21 cellular contexts compared by ENCODE assay signal in genomic region chr6:25371037-25371347, GRCh38.
DNase-seq lines count a peak whose midpoint lies in the region; ATAC-seq, FAIRE-seq and TF ChIP-seq lines count a peak whose summit lies in the region.
"Had no signal": no experiment of that assay in that cellular context is flagged by ENCODE, and none has a peak within 500 bp of the region (broad histone marks: within the 10 kb centered on the region; RNA-seq: fewer than 3 reads in every experiment).

No MANE protein-coding gene starts in this region.

- H3K9me2 ChIP-seq in MM.1S (replicated peaks; ENCODE audit: insufficient read depth, low read length), result no peaks in the 10 kb centered on the region

- FAIRE-seq in frontal cortex (lab: Jason Lieb, UNC), result no peak
- FAIRE-seq: A204.1, small intestine had no signal

- H2AFZ ChIP-seq in MM.1S (ENCODE audit: low read length), result no peak overlapping the region
- H2AFZ ChIP-seq: neural progenitor cell, parathyroid adenoma had no signal

- H4K20me1 ChIP-seq in MM.1S (ENCODE audit: insufficient read depth, low read length), result no peaks in the 10 kb centered on the region

- no peaks in the 10 kb centered on the region for H3K27me3 Mint-ChIP-seq in activated CD4-positive, alpha-beta T cell treated with anti-CD3 and anti-CD28 coated beads for 36 hours
- peaks cover 4% of the 10 kb centered on the region for H3K27me3 Mint-ChIP-seq in CD4-positive, CD25-positive, alpha-beta regulatory T cell
- no peaks in the 10 kb centered on the region for H3K27me3 Mint-ChIP-seq in activated naive CD8-positive, alpha-beta T cell treated with anti-CD3 and anti-CD28 coated beads, Interleukin-2, amount 10 ng/mL, durations not matched to agents 7 days and 5 days

- peak overlapping the region; percentile 86 for H3K4me2 ChIP-seq in MM.1S (ENCODE audit: low read depth, low read length)
- H3K4me2 ChIP-seq: neural progenitor cell had no signal

- peaks cover 62% of the 10 kb centered on the region for H3K4me1 Mint-ChIP-seq in activated CD4-positive, alpha-beta T cell treated with anti-CD3 and anti-CD28 coated beads for 36 hours
- H3K4me1 Mint-ChIP-seq in CD4-positive, CD25-positive, alpha-beta regulatory T cell, result peaks cover 7 to 59% (median 50%) of the 10 kb centered on the region in 4 donors
- H3K4me1 Mint-ChIP-seq in activated naive CD8-positive, alpha-beta T cell treated with anti-CD3 and anti-CD28 coated beads, Interleukin-2, amount 10 ng/mL, durations not matched to agents 7 days and 5 days, result peaks cover 56% of the 10 kb centered on the region

- H3K36me3 ChIP-seq in CD4-positive, CD25-positive, alpha-beta regulatory T cell (ENCODE audit: control insufficient read depth, insufficient read depth, low read length), result no peaks in the 10 kb centered on the region
- H3K36me3 ChIP-seq in MM.1S (replicated peaks; ENCODE audit: insufficient read depth, low read length), result no peaks in the 10 kb centered on the region
- H3K36me3 ChIP-seq: neural progenitor cell, tibial nerve had no signal

- intact Hi-C loops in activated CD4-positive, alpha-beta T cell treated with anti-CD3 and anti-CD28 coated beads for 36 hours (cut with DNase I, micrococcal nuclease), result no loop called here

- H3K4me1 ChIP-seq in CD4-positive, CD25-positive, alpha-beta regulatory T cell (ENCODE audit: control insufficient read depth, insufficient read depth, low read length, poor library complexity, severe bottlenecking), result peaks cover 34% of the 10 kb centered on the region
- H3K4me1 ChIP-seq in MM.1S (ENCODE audit: low read length), result peaks cover 57% of the 10 kb centered on the region
- H3K4me1 ChIP-seq: parathyroid adenoma had no signal

- POLR2A ChIA-PET in activated CD4-positive, alpha-beta T cell treated with anti-CD3 and anti-CD28 coated beads for 36 hours (lab: Charles Lee), result interaction anchor here (0.6 to 0.7 kb wide), 2 partner anchors 7 to 158 kb away, joined by 3 to 7 read pairs; no protein-coding TSS in a partner anchor
- POLR2A ChIA-PET in activated naive CD8-positive, alpha-beta T cell treated with anti-CD3 and anti-CD28 coated beads, Interleukin-2, amount 10 ng/mL, durations not matched to agents 7 days and 5 days (lab: Charles Lee), result interaction anchor here (2.7 kb wide), 1 partner anchor 33 kb away, joined by 19 read pairs; no protein-coding TSS in a partner anchor

- CTCF ChIA-PET in activated CD4-positive, alpha-beta T cell treated with anti-CD3 and anti-CD28 coated beads for 36 hours (lab: Charles Lee), result interaction anchor here (1.4 to 2.2 kb wide), 2 partner anchors 93 to 148 kb away, joined by 5 to 12 read pairs; partner anchors contain the start of gene CARMIL1

- no peaks in the 10 kb centered on the region for H3K27me3 ChIP-seq in CD4-positive, CD25-positive, alpha-beta regulatory T cell (ENCODE audit: control insufficient read depth, insufficient read depth, low read length)
- H3K27me3 ChIP-seq in MM.1S (replicated peaks; ENCODE audit: insufficient read depth, low read length), result no peaks in the 10 kb centered on the region
- H3K27me3 ChIP-seq: neural progenitor cell, tibial nerve had no signal

- TF ChIP-seq CTCF in MM.1S (IDR thresholded peaks at IDR 0.05; ENCODE audit: low read length), result no peak

- H3K4me3 ChIP-seq in CD4-positive, CD25-positive, alpha-beta regulatory T cell (ENCODE audit: low read depth, low read length), result peak overlapping the region; percentile 21
- peak overlapping the region; percentile 59 for H3K4me3 ChIP-seq in MM.1S (ENCODE audit: low read length)
- H3K4me3 ChIP-seq: neural progenitor cell, tibial nerve had no signal

- H3K9ac ChIP-seq in MM.1S (ENCODE audit: low read length), result peak overlapping the region; percentile 80; the same call in 1 of the 2 replicates
- H3K9ac ChIP-seq: neural progenitor cell, parathyroid adenoma had no signal

- H3K9me3 ChIP-seq in CD4-positive, CD25-positive, alpha-beta regulatory T cell (ENCODE audit: control insufficient read depth in 2 of 2, low read length in 2 of 2), result peaks cover 0 to 5% of the 10 kb centered on the region in 2 experiments
- H3K9me3 ChIP-seq in MM.1S (replicated peaks; ENCODE audit: insufficient read depth, low read length), result no peaks in the 10 kb centered on the region

- peaks cover 3% of the 10 kb centered on the region for H3K9me3 Mint-ChIP-seq in activated CD4-positive, alpha-beta T cell treated with anti-CD3 and anti-CD28 coated beads for 36 hours (ENCODE audit: low read depth)
- peaks cover 0 to 13% (median 5%) of the 10 kb centered on the region in 7 donors for H3K9me3 Mint-ChIP-seq in CD4-positive, CD25-positive, alpha-beta regulatory T cell
- H3K9me3 Mint-ChIP-seq in activated naive CD8-positive, alpha-beta T cell treated with anti-CD3 and anti-CD28 coated beads, Interleukin-2, amount 10 ng/mL, durations not matched to agents 7 days and 5 days, result peaks cover 12% of the 10 kb centered on the region

- H3K79me2 ChIP-seq in MM.1S (ENCODE audit: low read length), result peaks cover 98% of the 10 kb centered on the region

- H3K4me3 Mint-ChIP-seq in activated CD4-positive, alpha-beta T cell treated with anti-CD3 and anti-CD28 coated beads for 36 hours, result no peak overlapping the region
- peak overlapping the region in 3 of 4 donors; percentile 34 to 77 (median 75) for H3K4me3 Mint-ChIP-seq in CD4-positive, CD25-positive, alpha-beta regulatory T cell
- H3K4me3 Mint-ChIP-seq in activated naive CD8-positive, alpha-beta T cell treated with anti-CD3 and anti-CD28 coated beads, Interleukin-2, amount 10 ng/mL, durations not matched to agents 7 days and 5 days, result peak overlapping the region; percentile 48
- H3K4me3 Mint-ChIP-seq: neural progenitor cell had no signal

- H3F3A ChIP-seq in MM.1S (ENCODE audit: insufficient read depth, low read length), result peaks cover 66% of the 10 kb centered on the region

- ATAC-seq in activated CD4-positive, alpha-beta T cell treated with anti-CD3 and anti-CD28 coated beads for 36 hours, result no peak
- ATAC-seq in CD4-positive, CD25-positive, alpha-beta regulatory T cell (ENCODE audit: low read depth in 2 of 2), result peak in 1 of 2 donors; percentile 5
- ATAC-seq in activated naive CD8-positive, alpha-beta T cell treated with anti-CD3 and anti-CD28 coated beads, Interleukin-2, amount 10 ng/mL, durations not matched to agents 7 days and 5 days (ENCODE audit: low read depth), result no peak
- ATAC-seq in HG03039 (IDR thresholded peaks at IDR 0.05; ENCODE audit: unreplicated experiment) (no peak), HG03521 (IDR thresholded peaks at IDR 0.05; ENCODE audit: unreplicated experiment) (no peak)

- H3K36me3 Mint-ChIP-seq in activated CD4-positive, alpha-beta T cell treated with anti-CD3 and anti-CD28 coated beads for 36 hours (ENCODE audit: low read depth), result peaks cover 4% of the 10 kb centered on the region
- H3K36me3 Mint-ChIP-seq in CD4-positive, CD25-positive, alpha-beta regulatory T cell, result peaks cover 11% of the 10 kb centered on the region
- H3K36me3 Mint-ChIP-seq in activated naive CD8-positive, alpha-beta T cell treated with anti-CD3 and anti-CD28 coated beads, Interleukin-2, amount 10 ng/mL, durations not matched to agents 7 days and 5 days, result peaks cover 25% of the 10 kb centered on the region

- DNase-seq in activated CD4-positive, alpha-beta T cell treated with anti-CD3 and anti-CD28 coated beads for 36 hours, result no peak
- DNase-seq in activated CD4-positive, alpha-beta T cell treated with anti-CD3 and anti-CD28 coated beads, Interleukin-2, amount 50 U/mL, for 1 hour, result no peak
- no peak for DNase-seq in CD4-positive, CD25-positive, alpha-beta regulatory T cell
- DNase-seq in MM.1S, result no peak
- no peak for DNase-seq in activated naive CD8-positive, alpha-beta T cell treated with anti-CD3 and anti-CD28 coated beads, Interleukin-2, amount 10 ng/mL, durations not matched to agents 7 days and 5 days
- DNase-seq in frontal cortex (ENCODE audit: low spot score in 2 of 2), result no peak
- DNase-seq: activated CD4-positive, alpha-beta T cell treated with anti-CD3 and anti-CD28 coated beads for 4 hours; activated CD8-positive, alpha-beta memory T cell treated with anti-CD3 and anti-CD28 coated beads, Interleukin-2, amount 50 U/mL, for 48 hours; Caco-2; DND-41; NCI-H1417 treated with DMSO at 0.1 percent for 48 hours; NCI-H2081 treated with DMSO at 0.1 percent for 48 hours; NCI-H345 had no signal

- H3K27ac ChIP-seq in CD4-positive, CD25-positive, alpha-beta regulatory T cell (ENCODE audit: insufficient read depth, low read length, poor library complexity, severe bottlenecking), result no peak overlapping the region
- H3K27ac ChIP-seq in MM.1S (ENCODE audit: low read length), result peak overlapping the region; percentile 97
- H3K27ac ChIP-seq: HL-60, neural progenitor cell, parathyroid adenoma had no signal

- H3K27ac Mint-ChIP-seq in activated CD4-positive, alpha-beta T cell treated with anti-CD3 and anti-CD28 coated beads for 36 hours, result peak overlapping the region; percentile 8
- H3K27ac Mint-ChIP-seq in CD4-positive, CD25-positive, alpha-beta regulatory T cell, result peak overlapping the region in 2 of 3 donors; percentile 77 to 96
- no peak overlapping the region for H3K27ac Mint-ChIP-seq in activated naive CD8-positive, alpha-beta T cell treated with anti-CD3 and anti-CD28 coated beads, Interleukin-2, amount 10 ng/mL, durations not matched to agents 7 days and 5 days
- H3K27ac Mint-ChIP-seq: neural progenitor cell had no signal
